Comparison of ENCODE assay signal across 13 cellular contexts in the genomic region with DNA sequence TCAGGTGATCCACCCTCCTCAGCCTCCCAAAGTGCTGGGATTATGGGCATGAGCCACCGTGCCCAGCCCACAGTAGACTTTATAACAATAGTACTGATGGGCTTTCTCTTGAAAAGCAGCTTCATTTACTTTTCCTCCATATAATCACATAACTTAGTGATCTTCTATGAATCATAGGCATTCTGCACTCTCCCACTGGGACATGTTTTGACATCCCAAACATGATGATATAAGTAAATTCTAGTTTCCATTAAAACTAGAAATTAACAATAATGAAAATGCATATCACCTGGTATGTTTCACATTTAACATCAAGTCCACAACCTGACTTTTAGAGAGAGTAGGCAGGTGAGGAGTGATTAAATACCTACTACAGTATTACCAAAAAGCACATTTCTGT.
DNase-seq lines count a peak whose midpoint lies in the region; ATAC-seq and TF ChIP-seq lines count a peak whose summit lies in the region.
"Had no signal": no experiment of that assay in that cellular context is flagged by ENCODE, and none has a peak within 500 bp of the region (broad histone marks: within the 10 kb centered on the region; RNA-seq: fewer than 3 reads in every experiment).

No MANE protein-coding gene starts in this region.

- H2AFZ ChIP-seq in Karpas-422 (ENCODE audit: low read length): no peak overlapping the region

- H3K9ac ChIP-seq in Karpas-422 (ENCODE audit: low read length): no peak overlapping the region

- H3K79me2 ChIP-seq in Karpas-422 (ENCODE audit: low read length): peaks cover 93% of the 10 kb centered on the region

- peaks cover 30% of the 10 kb centered on the region for H3K4me1 ChIP-seq in Karpas-422 (ENCODE audit: low read length)

- peak overlapping the region; percentile 6; the same call in 1 of the 2 replicates for H3K27ac ChIP-seq in Karpas-422 (ENCODE audit: low read length)
- H3K27ac ChIP-seq: C4-2B, HL-60 had no signal

- H3K4me2 ChIP-seq in Karpas-422 (ENCODE audit: low read depth, low read length, poor library complexity, severe bottlenecking): no peak overlapping the region

- no peak for TF ChIP-seq CTCF in epithelial cell of esophagus (IDR thresholded peaks at IDR 0.05; ENCODE audit: insufficient read depth, low read depth, low read length, missing control alignments)

- H3K36me3 ChIP-seq in Karpas-422 (ENCODE audit: insufficient read depth, low read length): peaks cover 21% of the 10 kb centered on the region; the same call in 1 of the 2 replicates

- no peaks in the 10 kb centered on the region for H3K9me3 ChIP-seq in Karpas-422 (ENCODE audit: low read length)
- H3K9me3 ChIP-seq: Caco-2 had no signal

- no peak overlapping the region for H3K4me3 ChIP-seq in Karpas-422 (ENCODE audit: low read length)
- H3K4me3 ChIP-seq in epithelial cell of esophagus (ENCODE audit: low read length): no peak overlapping the region

- DNase-seq in Karpas-422 (no peak), epithelial cell of esophagus (ENCODE audit: low read depth) (peak; percentile 38), fibroblast of peridontal ligament (ENCODE audit: extremely low read depth) (peak; percentile 61), activated gamma-delta T cell treated with Interleukin-2 at 50 U/mL for 16 hours (no peak)
- DNase-seq: ACHN; Caco-2; CD4-positive, alpha-beta T cell; H9 had no signal

- H3K27me3 ChIP-seq in Karpas-422 (ENCODE audit: low read length): no peaks in the 10 kb centered on the region

- no peaks in the 10 kb centered on the region for H3K9me2 ChIP-seq in Karpas-422 (replicated peaks; ENCODE audit: insufficient read depth, low read length)

- ATAC-seq in esophagus mucosa: no peak
- no peak for ATAC-seq in GM21360 (IDR thresholded peaks at IDR 0.05; ENCODE audit: unreplicated experiment)
- ATAC-seq in GM18868 (IDR thresholded peaks at IDR 0.05; ENCODE audit: unreplicated experiment): no peak

- no peaks in the 10 kb centered on the region for H4K20me1 ChIP-seq in Karpas-422 (ENCODE audit: insufficient read depth, low read depth, low read length)

Comparison
In these comparisons a context has a peak if more than half of its experiments do, and no peak if none do; other contexts are left out.
1. DNase-seq: peak in epithelial cell of esophagus (single experiment) and fibroblast of peridontal ligament (single experiment); none in Karpas-422 (single experiment) and activated gamma-delta T cell treated with Interleukin-2 at 50 U/mL for 16 hours (single experiment).